In the genomic region with DNA sequence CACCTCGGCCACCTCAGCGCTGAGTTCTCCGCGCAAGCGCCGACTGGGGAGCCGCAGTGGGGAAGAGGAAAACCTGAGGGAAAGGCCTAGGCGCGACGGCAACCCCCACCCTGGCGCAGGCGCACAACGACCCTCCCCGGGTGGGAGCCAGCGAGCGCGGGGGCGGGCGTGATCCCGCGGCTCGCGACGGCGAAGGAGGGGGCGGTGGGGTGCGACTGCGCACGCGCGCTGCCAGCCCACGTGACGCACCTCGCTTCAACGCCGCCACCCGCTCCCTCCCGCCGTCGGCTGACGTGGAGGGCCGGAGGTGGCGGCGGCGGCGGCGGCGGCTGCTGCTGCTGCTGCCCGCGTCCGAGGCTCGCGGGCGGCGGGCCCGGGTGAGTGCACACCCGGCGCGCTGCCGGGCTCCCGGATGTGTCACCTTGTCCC, we compare ENCODE assay signal across 8 cellular contexts. TPM values are rescaled to one million over a fixed set of nuclear protein-coding genes. Genes with fewer than 3 reads are reported as not detected.
DNase-seq lines count a peak whose midpoint lies in the region; ATAC-seq and TF ChIP-seq lines count a peak whose summit lies in the region.

A gene (minus strand): TSS at position 84 of the 429 bp plus-strand sequence. CDS start 556 bp downstream, outside the sequence.
A gene with protein sequence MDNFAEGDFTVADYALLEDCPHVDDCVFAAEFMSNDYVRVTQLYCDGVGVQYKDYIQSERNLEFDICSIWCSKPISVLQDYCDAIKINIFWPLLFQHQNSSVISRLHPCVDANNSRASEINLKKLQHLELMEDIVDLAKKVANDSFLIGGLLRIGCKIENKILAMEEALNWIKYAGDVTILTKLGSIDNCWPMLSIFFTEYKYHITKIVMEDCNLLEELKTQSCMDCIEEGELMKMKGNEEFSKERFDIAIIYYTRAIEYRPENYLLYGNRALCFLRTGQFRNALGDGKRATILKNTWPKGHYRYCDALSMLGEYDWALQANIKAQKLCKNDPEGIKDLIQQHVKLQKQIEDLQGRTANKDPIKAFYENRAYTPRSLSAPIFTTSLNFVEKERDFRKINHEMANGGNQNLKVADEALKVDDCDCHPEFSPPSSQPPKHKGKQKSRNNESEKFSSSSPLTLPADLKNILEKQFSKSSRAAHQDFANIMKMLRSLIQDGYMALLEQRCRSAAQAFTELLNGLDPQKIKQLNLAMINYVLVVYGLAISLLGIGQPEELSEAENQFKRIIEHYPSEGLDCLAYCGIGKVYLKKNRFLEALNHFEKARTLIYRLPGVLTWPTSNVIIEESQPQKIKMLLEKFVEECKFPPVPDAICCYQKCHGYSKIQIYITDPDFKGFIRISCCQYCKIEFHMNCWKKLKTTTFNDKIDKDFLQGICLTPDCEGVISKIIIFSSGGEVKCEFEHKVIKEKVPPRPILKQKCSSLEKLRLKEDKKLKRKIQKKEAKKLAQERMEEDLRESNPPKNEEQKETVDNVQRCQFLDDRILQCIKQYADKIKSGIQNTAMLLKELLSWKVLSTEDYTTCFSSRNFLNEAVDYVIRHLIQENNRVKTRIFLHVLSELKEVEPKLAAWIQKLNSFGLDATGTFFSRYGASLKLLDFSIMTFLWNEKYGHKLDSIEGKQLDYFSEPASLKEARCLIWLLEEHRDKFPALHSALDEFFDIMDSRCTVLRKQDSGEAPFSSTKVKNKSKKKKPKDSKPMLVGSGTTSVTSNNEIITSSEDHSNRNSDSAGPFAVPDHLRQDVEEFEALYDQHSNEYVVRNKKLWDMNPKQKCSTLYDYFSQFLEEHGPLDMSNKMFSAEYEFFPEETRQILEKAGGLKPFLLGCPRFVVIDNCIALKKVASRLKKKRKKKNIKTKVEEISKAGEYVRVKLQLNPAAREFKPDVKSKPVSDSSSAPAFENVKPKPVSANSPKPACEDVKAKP (N-terminal part only) (plus strand): TSS at position 267 of the 429 bp plus-strand sequence. CDS start 14,004 bp downstream, outside the sequence.

- H3K9me3 ChIP-seq in thymus (ENCODE audit: control insufficient read depth), result no peaks in the 10 kb centered on the region

- H3K4me1 ChIP-seq in thymus (ENCODE audit: control insufficient read depth, insufficient read depth, low read length), result peaks cover 4% of the 10 kb centered on the region

- H3K4me3 Mint-ChIP-seq in osteocyte (ENCODE audit: unreplicated experiment), result peak within 1 kb of the TSS; percentile 85

- no peaks in the 10 kb centered on the region for H3K27me3 Mint-ChIP-seq in osteocyte (ENCODE audit: unreplicated experiment)

- TF ChIP-seq CTCF in GM06990 (IDR thresholded peaks at IDR 0.05; ENCODE audit: insufficient read depth, low read length, poor library complexity, severe bottlenecking) (no peak), osteocyte (IDR thresholded peaks at IDR 0.05) (no peak)

- H3K27me3 ChIP-seq in GM06990 (replicated peaks; ENCODE audit: control insufficient read depth, insufficient read depth, low read length) (no peaks in the 10 kb centered on the region), thymus (ENCODE audit: control insufficient read depth, insufficient read depth) (no peaks in the 10 kb centered on the region)

- no peaks in the 10 kb centered on the region for H3K9me3 Mint-ChIP-seq in activated naive CD4-positive, alpha-beta T cell treated with anti-CD3 and anti-CD28 coated beads, Interleukin-2, amount 50 U/mL, for 72 hours
- no peaks in the 10 kb centered on the region for H3K9me3 Mint-ChIP-seq in osteocyte (ENCODE audit: unreplicated experiment)

- H3K27ac Mint-ChIP-seq in activated naive CD4-positive, alpha-beta T cell treated with anti-CD3 and anti-CD28 coated beads, Interleukin-2, amount 50 U/mL, for 72 hours, result peak within 1 kb of the TSS; percentile 93 to 96
- peak within 1 kb of the TSS; percentile 98 for H3K27ac Mint-ChIP-seq in osteocyte (ENCODE audit: unreplicated experiment)

- H3K36me3 ChIP-seq in GM06990 (ENCODE audit: control insufficient read depth, insufficient read depth, low read length) (no peaks in the 10 kb centered on the region), thymus (ENCODE audit: control insufficient read depth, insufficient read depth) (no peaks in the 10 kb centered on the region)

- H3K4me3 ChIP-seq in GM06990 (replicated peaks; ENCODE audit: low read depth, low read length) (peak within 1 kb of the TSS; percentile 96), thymus (ENCODE audit: low read length) (peak within 1 kb of the TSS; percentile 67)

- H3K36me3 Mint-ChIP-seq in activated naive CD4-positive, alpha-beta T cell treated with anti-CD3 and anti-CD28 coated beads, Interleukin-2, amount 50 U/mL, for 72 hours, result peaks cover 24 to 32% of the 10 kb centered on the region in 2 donors
- H3K36me3 Mint-ChIP-seq in osteocyte (ENCODE audit: unreplicated experiment), result peaks cover 19% of the 10 kb centered on the region

- under 1% methylated on average over 61 of the region's 61 CpGs for WGBS in thymus

- peaks cover 42% of the 10 kb centered on the region for H3K4me1 Mint-ChIP-seq in osteocyte (ENCODE audit: unreplicated experiment)

- DNase-seq in GM06990 (ENCODE audit: extremely low read depth, insufficient read length), result peak; percentile 98
- peak; percentile 92 for DNase-seq in NCI-H1105 (lab: John Stamatoyannopoulos, UW)
- peak; percentile 92 for DNase-seq in SKM-1 (lab: John Stamatoyannopoulos, UW; ENCODE audit: unreplicated experiment)
- peak; percentile 96 to 98 for DNase-seq in activated naive CD4-positive, alpha-beta T cell treated with anti-CD3 and anti-CD28 coated beads, Interleukin-2, amount 50 U/mL, for 72 hours (ENCODE audit: low spot score in 2 of 2)
- peak; percentile 98 for DNase-seq in glomerular visceral epithelial cell (ENCODE audit: extremely low spot score)
- DNase-seq in osteocyte (ENCODE audit: extremely low spot score, unreplicated experiment), result peak; percentile 100

- peak; percentile 62 for ATAC-seq in HG02623 (IDR thresholded peaks at IDR 0.05; ENCODE audit: unreplicated experiment)
- peak; percentile 81 to 83 for ATAC-seq in activated naive CD4-positive, alpha-beta T cell treated with anti-CD3 and anti-CD28 coated beads, Interleukin-2, amount 50 U/mL, for 72 hours

- peak within 1 kb of the TSS; percentile 92 for H3K27ac ChIP-seq in thymus (ENCODE audit: low read depth)

RNA-seq across cellular contexts. Expression of the first gene that starts in this region (rescaled TPM):
- total RNA-seq in activated naive CD4-positive, alpha-beta T cell treated with anti-CD3 and anti-CD28 coated beads, Interleukin-2, amount 50 U/mL, for 72 hours, result 10 to 100 TPM; 12.9 to 22.1 TPM
- total RNA-seq in osteocyte, result 16.0 and 19.7 TPM in 2 replicates
- polyA plus RNA-seq in thymus, result 40.6 TPM

RNA-seq across cellular contexts. Expression of the second gene that starts in this region (rescaled TPM):
- 100 to 1,000 TPM in 1 of 2 donors, 10 to 100 TPM in 1; 63.6 to 113 TPM for total RNA-seq in activated naive CD4-positive, alpha-beta T cell treated with anti-CD3 and anti-CD28 coated beads, Interleukin-2, amount 50 U/mL, for 72 hours
- total RNA-seq in osteocyte, result 242 and 252 TPM in 2 replicates
- polyA plus RNA-seq in thymus, result 37.7 TPM

Comparison
In these comparisons a context has a peak if more than half of its experiments do, and no peak if none do; other contexts are left out.
1. Peak in every context shown above with its lines: DNase-seq, ATAC-seq, H3K4me3 ChIP-seq and H3K27ac ChIP-seq.